Comparison of ENCODE assay signal across 1 cellular context in the genomic region with DNA sequence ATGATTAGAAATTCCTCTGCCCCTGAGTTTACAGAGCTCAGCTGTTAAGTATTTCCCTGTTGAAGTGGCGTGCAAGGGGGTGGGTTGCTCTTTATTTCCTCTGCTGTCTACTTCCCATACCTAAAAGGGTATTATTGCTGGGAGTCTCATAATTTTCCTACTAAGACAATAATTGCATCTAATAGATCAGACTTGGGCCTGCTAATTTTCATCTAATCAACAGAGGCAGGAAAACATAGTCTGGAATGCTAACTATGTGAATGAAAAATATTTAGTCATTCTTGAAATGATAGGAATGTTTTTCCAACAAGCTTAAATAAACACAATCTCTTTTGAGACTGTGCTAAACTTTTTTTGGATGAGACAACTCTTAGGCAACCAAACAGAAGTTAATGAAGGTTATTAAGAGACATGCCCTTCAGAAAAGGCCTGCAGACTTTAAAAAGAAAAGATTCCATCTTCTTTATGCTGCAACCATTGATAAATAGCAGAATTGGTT.
TF ChIP-seq lines count a peak whose summit lies in the region.

No MANE protein-coding gene starts in this region.

TF ChIP-seq in HepG2, 621 proteins besides CTCF, POLR2A, EP300 and RAD21 (continued from another document and continues in another):
- TF ChIP-seq ETV6 (CRISPR knock-in tag; conservative IDR thresholded peaks at IDR 0.05) (no peak), MAFF (IDR thresholded peaks at IDR 0.05; ENCODE audit: low read depth, low read length) (no peak), TBL1XR1 (IDR thresholded peaks at IDR 0.05; ENCODE audit: borderline replicate concordance, low read length, partially characterized antibody) (no peak), ZBTB1 (CRISPR knock-in tag; IDR thresholded peaks at IDR 0.05; ENCODE audit: borderline replicate concordance) (no peak), ETS1 (CRISPR knock-in tag; IDR thresholded peaks at IDR 0.05) (no peak), SNRNP70 (IDR thresholded peaks at IDR 0.05; ENCODE audit: low read depth, low read length) (no peak), ZNF451 (CRISPR knock-in tag; IDR thresholded peaks at IDR 0.05) (no peak), RORA (CRISPR knock-in tag; IDR thresholded peaks at IDR 0.05) (no peak), CEBPB (IDR thresholded peaks at IDR 0.05; ENCODE audit: borderline replicate concordance, low read depth, low read length) (0 out of 2 replicates have a peak, but pooled peaks have one; percentile 43), FOSL2 (CRISPR knock-in tag; IDR thresholded peaks at IDR 0.05) (no peak), KDM4B (CRISPR knock-in tag; IDR thresholded peaks at IDR 0.05) (no peak), ZFP36 (IDR thresholded peaks at IDR 0.05; ENCODE audit: borderline replicate concordance, low read depth, low read length, partially characterized antibody) (no peak), NCOA2 (CRISPR knock-in tag; IDR thresholded peaks at IDR 0.05) (peak; percentile 95), NBN (conservative IDR thresholded peaks at IDR 0.05) (no peak), ZNF331 (CRISPR knock-in tag; IDR thresholded peaks at IDR 0.05) (no peak), CC2D1A (CRISPR knock-in tag; IDR thresholded peaks at IDR 0.05) (no peak), ZBTB7B (CRISPR knock-in tag; IDR thresholded peaks at IDR 0.05) (0 out of 2 replicates have a peak, but pooled peaks have one; percentile 23), GATAD2A (CRISPR knock-in tag; IDR thresholded peaks at IDR 0.05) (peak; percentile 77), ZNF644 (CRISPR knock-in tag; IDR thresholded peaks at IDR 0.05; ENCODE audit: low read depth) (0 out of 2 replicates have a peak, but pooled peaks have one; percentile 6), ZIK1 (CRISPR knock-in tag; IDR thresholded peaks at IDR 0.05; ENCODE audit: borderline replicate concordance, low read depth) (no peak), ZNF543 (CRISPR knock-in tag; IDR thresholded peaks at IDR 0.05) (no peak), ZNF557 (CRISPR knock-in tag; IDR thresholded peaks at IDR 0.05) (no peak), MIER2 (CRISPR knock-in tag; IDR thresholded peaks at IDR 0.05) (no peak), ARHGAP35 (CRISPR knock-in tag; IDR thresholded peaks at IDR 0.05; ENCODE audit: borderline replicate concordance) (no peak), GZF1 (CRISPR knock-in tag; IDR thresholded peaks at IDR 0.05) (no peak), CBX5 (CRISPR knock-in tag; IDR thresholded peaks at IDR 0.05; ENCODE audit: borderline replicate concordance) (no peak), CENPX (CRISPR knock-in tag; IDR thresholded peaks at IDR 0.05) (no peak), REPIN1 (CRISPR knock-in tag; IDR thresholded peaks at IDR 0.05; ENCODE audit: borderline replicate concordance, low read depth) (no peak), RERE (CRISPR knock-in tag; IDR thresholded peaks at IDR 0.05; ENCODE audit: low read depth) (peak; percentile 75; the same call in 1 of the 2 replicates), FIP1L1 (IDR thresholded peaks at IDR 0.05; ENCODE audit: borderline replicate concordance, insufficient read depth, low read depth, low read length) (no peak), ZBED4 (CRISPR knock-in tag; IDR thresholded peaks at IDR 0.05; ENCODE audit: borderline replicate concordance) (no peak), ZNF530 (CRISPR knock-in tag; IDR thresholded peaks at IDR 0.05; ENCODE audit: low read depth) (no peak), NR2F2 (IDR thresholded peaks at IDR 0.05; ENCODE audit: borderline replicate concordance, low read depth) (peak; percentile 48; the same call in 1 of the 2 replicates), SMAD1 (CRISPR knock-in tag; IDR thresholded peaks at IDR 0.05; ENCODE audit: borderline replicate concordance, low read depth) (no peak), ZBTB38 (CRISPR knock-in tag; IDR thresholded peaks at IDR 0.05) (no peak), ZMYM4 (CRISPR knock-in tag; IDR thresholded peaks at IDR 0.05) (peak; percentile 15; the same call in 1 of the 2 replicates), LCORL (IDR thresholded peaks at IDR 0.05) (peak; percentile 91), LCORL (CRISPR knock-in tag; IDR thresholded peaks at IDR 0.05) (peak; percentile 72), SIX4 (CRISPR knock-in tag; IDR thresholded peaks at IDR 0.05) (no peak; the same call in 1 of the 2 replicates), TFDP2 (CRISPR knock-in tag; IDR thresholded peaks at IDR 0.05) (no peak), DPF2 (CRISPR knock-in tag; IDR thresholded peaks at IDR 0.05; ENCODE audit: borderline replicate concordance, low read depth) (peak; percentile 74; the same call in 1 of the 2 replicates)
- TF ChIP-seq, protein P1, sequence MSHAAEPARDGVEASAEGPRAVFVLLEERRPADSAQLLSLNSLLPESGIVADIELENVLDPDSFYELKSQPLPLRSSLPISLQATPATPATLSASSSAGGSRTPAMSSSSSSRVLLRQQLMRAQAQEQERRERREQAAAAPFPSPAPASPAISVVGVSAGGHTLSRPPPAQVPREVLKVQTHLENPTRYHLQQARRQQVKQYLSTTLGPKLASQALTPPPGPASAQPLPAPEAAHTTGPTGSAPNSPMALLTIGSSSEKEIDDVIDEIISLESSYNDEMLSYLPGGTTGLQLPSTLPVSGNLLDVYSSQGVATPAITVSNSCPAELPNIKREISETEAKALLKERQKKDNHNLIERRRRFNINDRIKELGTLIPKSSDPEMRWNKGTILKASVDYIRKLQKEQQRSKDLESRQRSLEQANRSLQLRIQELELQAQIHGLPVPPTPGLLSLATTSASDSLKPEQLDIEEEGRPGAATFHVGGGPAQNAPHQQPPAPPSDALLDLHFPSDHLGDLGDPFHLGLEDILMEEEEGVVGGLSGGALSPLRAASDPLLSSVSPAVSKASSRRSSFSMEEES (CRISPR knock-in tag; IDR thresholded peaks at IDR 0.05), result peak; percentile 45; the same call in 1 of the 2 replicates
- TF ChIP-seq, protein P2, sequence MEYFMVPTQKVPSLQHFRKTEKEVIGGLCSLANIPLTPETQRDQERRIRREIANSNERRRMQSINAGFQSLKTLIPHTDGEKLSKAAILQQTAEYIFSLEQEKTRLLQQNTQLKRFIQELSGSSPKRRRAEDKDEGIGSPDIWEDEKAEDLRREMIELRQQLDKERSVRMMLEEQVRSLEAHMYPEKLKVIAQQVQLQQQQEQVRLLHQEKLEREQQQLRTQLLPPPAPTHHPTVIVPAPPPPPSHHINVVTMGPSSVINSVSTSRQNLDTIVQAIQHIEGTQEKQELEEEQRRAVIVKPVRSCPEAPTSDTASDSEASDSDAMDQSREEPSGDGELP (IDR thresholded peaks at IDR 0.05; ENCODE audit: borderline replicate concordance, low read depth), result peak; percentile 68; the same call in 1 of the 2 replicates
- TF ChIP-seq, protein P3, sequence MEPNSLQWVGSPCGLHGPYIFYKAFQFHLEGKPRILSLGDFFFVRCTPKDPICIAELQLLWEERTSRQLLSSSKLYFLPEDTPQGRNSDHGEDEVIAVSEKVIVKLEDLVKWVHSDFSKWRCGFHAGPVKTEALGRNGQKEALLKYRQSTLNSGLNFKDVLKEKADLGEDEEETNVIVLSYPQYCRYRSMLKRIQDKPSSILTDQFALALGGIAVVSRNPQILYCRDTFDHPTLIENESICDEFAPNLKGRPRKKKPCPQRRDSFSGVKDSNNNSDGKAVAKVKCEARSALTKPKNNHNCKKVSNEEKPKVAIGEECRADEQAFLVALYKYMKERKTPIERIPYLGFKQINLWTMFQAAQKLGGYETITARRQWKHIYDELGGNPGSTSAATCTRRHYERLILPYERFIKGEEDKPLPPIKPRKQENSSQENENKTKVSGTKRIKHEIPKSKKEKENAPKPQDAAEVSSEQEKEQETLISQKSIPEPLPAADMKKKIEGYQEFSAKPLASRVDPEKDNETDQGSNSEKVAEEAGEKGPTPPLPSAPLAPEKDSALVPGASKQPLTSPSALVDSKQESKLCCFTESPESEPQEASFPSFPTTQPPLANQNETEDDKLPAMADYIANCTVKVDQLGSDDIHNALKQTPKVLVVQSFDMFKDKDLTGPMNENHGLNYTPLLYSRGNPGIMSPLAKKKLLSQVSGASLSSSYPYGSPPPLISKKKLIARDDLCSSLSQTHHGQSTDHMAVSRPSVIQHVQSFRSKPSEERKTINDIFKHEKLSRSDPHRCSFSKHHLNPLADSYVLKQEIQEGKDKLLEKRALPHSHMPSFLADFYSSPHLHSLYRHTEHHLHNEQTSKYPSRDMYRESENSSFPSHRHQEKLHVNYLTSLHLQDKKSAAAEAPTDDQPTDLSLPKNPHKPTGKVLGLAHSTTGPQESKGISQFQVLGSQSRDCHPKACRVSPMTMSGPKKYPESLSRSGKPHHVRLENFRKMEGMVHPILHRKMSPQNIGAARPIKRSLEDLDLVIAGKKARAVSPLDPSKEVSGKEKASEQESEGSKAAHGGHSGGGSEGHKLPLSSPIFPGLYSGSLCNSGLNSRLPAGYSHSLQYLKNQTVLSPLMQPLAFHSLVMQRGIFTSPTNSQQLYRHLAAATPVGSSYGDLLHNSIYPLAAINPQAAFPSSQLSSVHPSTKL (CRISPR knock-in tag; IDR thresholded peaks at IDR 0.05), result peak; percentile 91
- TF ChIP-seq, protein P4, sequence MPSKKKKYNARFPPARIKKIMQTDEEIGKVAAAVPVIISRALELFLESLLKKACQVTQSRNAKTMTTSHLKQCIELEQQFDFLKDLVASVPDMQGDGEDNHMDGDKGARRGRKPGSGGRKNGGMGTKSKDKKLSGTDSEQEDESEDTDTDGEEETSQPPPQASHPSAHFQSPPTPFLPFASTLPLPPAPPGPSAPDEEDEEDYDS (CRISPR knock-in tag; IDR thresholded peaks at IDR 0.05), result no peak
